Comparison of ENCODE assay signal across 9 cellular contexts in the genomic region with DNA sequence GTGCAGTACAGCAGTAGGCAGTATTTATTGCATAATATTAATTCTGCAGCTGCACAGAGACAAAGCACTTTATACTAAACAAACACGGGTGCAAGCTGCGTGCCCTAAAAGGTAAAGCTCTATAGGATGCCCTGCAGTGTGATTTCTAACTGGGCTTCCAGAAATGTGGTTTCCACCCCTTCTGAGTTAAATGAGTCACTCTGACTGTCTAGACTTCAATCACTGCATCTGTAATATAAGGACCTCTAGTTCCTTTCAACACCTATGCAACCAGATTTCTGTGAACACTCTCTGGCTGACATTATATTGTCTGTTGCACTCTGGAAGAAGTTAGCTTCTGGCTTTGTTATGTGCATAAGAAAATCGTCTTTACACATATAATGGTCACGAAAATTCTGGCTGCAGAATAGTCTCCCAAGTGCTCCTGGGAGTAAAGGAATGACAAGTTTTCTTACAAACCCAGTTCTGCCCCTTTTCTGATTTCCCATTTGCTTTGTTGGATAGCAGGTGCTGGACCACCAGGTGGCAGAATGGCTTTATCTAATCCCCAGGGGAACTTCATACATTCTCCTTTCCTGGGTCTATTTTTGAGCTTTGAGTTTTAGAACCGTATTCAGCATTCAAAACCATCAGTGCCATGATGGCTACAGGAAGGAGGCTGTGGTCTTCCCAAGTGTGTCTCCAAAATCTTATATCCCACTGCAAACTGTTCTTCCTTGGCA.
DNase-seq lines count a peak whose midpoint lies in the region; ATAC-seq, FAIRE-seq and TF ChIP-seq lines count a peak whose summit lies in the region.
"Had no signal": no experiment of that assay in that cellular context is flagged by ENCODE, and none has a peak within 500 bp of the region (broad histone marks: within the 10 kb centered on the region; RNA-seq: fewer than 3 reads in every experiment).

No MANE protein-coding gene starts in this region.

- no peak overlapping the region for H3K4me3 Mint-ChIP-seq in astrocyte (ENCODE audit: unreplicated experiment)
- no peak overlapping the region for H3K4me3 Mint-ChIP-seq in neural crest cell

- H3K9ac ChIP-seq in astrocyte (ENCODE audit: low read length), result no peak overlapping the region

- peaks cover 30% of the 10 kb centered on the region for H3K4me1 Mint-ChIP-seq in astrocyte (ENCODE audit: low read depth, unreplicated experiment)
- H3K4me1 Mint-ChIP-seq in neural crest cell, result peaks cover 12% of the 10 kb centered on the region

- H3K9me3 ChIP-seq in astrocyte (ENCODE audit: insufficient read depth, low read depth, low read length), result no peaks in the 10 kb centered on the region

- H3K4me1 ChIP-seq in astrocyte (ENCODE audit: insufficient read depth, low read length), result no peaks in the 10 kb centered on the region

- no peaks in the 10 kb centered on the region for H3K36me3 ChIP-seq in astrocyte (ENCODE audit: insufficient read depth, low read length)

- no peak for ATAC-seq in GM18498 (IDR thresholded peaks at IDR 0.05; ENCODE audit: unreplicated experiment)
- ATAC-seq in GM18873 (IDR thresholded peaks at IDR 0.05; ENCODE audit: low FRiP score, unreplicated experiment), result no peak

- DNase-seq in NCI-H146 (lab: John Stamatoyannopoulos, UW) (peak; percentile 32), astrocyte (ENCODE audit: low read depth) (no peak), neural crest cell (ENCODE audit: low read depth, low spot score) (peak; percentile 4), coronary artery (ENCODE audit: low spot score) (no peak), NOMO-1 (lab: John Stamatoyannopoulos, UW; ENCODE audit: unreplicated experiment in 2 of 2) (no peak)
- DNase-seq: stimulated activated CD4-positive, alpha-beta T cell treated with anti-CD3 and anti-CD28 coated beads, Interleukin-2, amount 100 ng/mL, for 48 hours had no signal

- H3K36me3 Mint-ChIP-seq in astrocyte (ENCODE audit: low read depth, unreplicated experiment) (no peaks in the 10 kb centered on the region), neural crest cell (ENCODE audit: low read depth) (no peaks in the 10 kb centered on the region)

- H3K27ac ChIP-seq in astrocyte (ENCODE audit: low read depth, low read length) (no peak overlapping the region), coronary artery (no peak overlapping the region)

- H2AFZ ChIP-seq in astrocyte (ENCODE audit: low read depth, low read length), result no peak overlapping the region

- H3K27ac Mint-ChIP-seq in astrocyte (ENCODE audit: unreplicated experiment), result peak overlapping the region; percentile 85
- no peak overlapping the region for H3K27ac Mint-ChIP-seq in neural crest cell (ENCODE audit: unreplicated experiment)

- H3K9me3 Mint-ChIP-seq in astrocyte (ENCODE audit: unreplicated experiment) (no peaks in the 10 kb centered on the region), neural crest cell (peaks cover 2% of the 10 kb centered on the region)

- TF ChIP-seq CTCF in GM12873 (IDR thresholded peaks at IDR 0.05; ENCODE audit: insufficient read depth, low read depth, low read length, missing control alignments), result peak; percentile 46
- peak; percentile 19 for TF ChIP-seq CTCF in astrocyte (IDR thresholded peaks at IDR 0.05; ENCODE audit: insufficient read depth, low read depth, low read length)
- peak; percentile 54 for TF ChIP-seq CTCF in neural crest cell (conservative IDR thresholded peaks at IDR 0.05)
- TF ChIP-seq CTCF in coronary artery (IDR thresholded peaks at IDR 0.05), result no peak

- H3K27me3 ChIP-seq in astrocyte (ENCODE audit: insufficient read depth, low read length), result no peaks in the 10 kb centered on the region

- no peak overlapping the region for H3K4me2 ChIP-seq in astrocyte (ENCODE audit: low read length)

- no peak for FAIRE-seq in astrocyte (lab: Jason Lieb, UNC)

- H3K27me3 Mint-ChIP-seq in astrocyte (ENCODE audit: low read depth, unreplicated experiment) (no peaks in the 10 kb centered on the region), neural crest cell (ENCODE audit: low read depth) (no peaks in the 10 kb centered on the region)

- no peaks in the 10 kb centered on the region for H4K20me1 ChIP-seq in astrocyte (ENCODE audit: insufficient read depth, low read length)

- no peaks in the 10 kb centered on the region for H3K79me2 ChIP-seq in astrocyte (ENCODE audit: insufficient read depth, low read length)

- H3K4me3 ChIP-seq in astrocyte (ENCODE audit: insufficient read depth, low read depth, low read length) (no peak overlapping the region), coronary artery (no peak overlapping the region)

Comparison
In these comparisons a context has a peak if more than half of its experiments do, and no peak if none do; other contexts are left out.
1. DNase-seq: peak in NCI-H146 (single experiment) and neural crest cell (single experiment); none in astrocyte (single experiment), coronary artery (single experiment) and NOMO-1 (0 of 2).